8 cellular contexts compared by ENCODE assay signal in the genomic region with DNA sequence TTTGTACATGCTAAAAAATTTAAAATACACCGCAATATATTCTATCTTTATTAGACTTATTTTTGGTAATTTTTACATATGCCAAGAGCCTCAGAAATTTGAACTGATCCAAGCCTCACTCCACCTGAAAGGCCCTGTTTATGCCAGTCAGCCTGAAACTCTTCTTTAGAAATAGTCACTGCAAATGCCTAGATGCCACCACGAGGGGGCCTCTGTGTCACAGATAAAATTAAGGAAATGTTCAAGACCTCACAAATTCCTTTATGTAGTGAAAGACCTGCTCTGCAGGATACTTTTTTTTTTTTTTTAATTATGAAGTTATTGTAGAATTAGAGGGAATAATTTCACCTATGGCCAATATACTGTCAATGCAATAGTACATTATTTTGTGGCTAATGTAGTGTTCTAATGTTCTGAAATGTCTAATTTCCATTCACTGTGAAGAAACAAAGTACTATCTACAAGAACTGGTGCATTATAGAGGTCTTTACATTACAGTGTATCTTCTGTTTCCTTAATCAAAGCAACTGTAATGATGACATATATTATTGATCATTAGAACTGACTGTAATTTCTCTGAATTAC.
DNase-seq lines count a peak whose midpoint lies in the region; ATAC-seq and TF ChIP-seq lines count a peak whose summit lies in the region.

No MANE protein-coding gene starts in this region.

- TF ChIP-seq CTCF in mesothelial cell of epicardium (IDR thresholded peaks at IDR 0.05; ENCODE audit: unreplicated experiment): peak; percentile 75

- H3K9me3 Mint-ChIP-seq in mesothelial cell of epicardium: no peaks in the 10 kb centered on the region

- H3K27me3 Mint-ChIP-seq in mesothelial cell of epicardium (ENCODE audit: low read depth): peaks cover 10% of the 10 kb centered on the region

- no peak overlapping the region for H3K4me3 Mint-ChIP-seq in mesothelial cell of epicardium

- no peaks in the 10 kb centered on the region for H3K36me3 Mint-ChIP-seq in mesothelial cell of epicardium

- peaks cover 6% of the 10 kb centered on the region for H3K4me1 Mint-ChIP-seq in mesothelial cell of epicardium

- H3K27ac Mint-ChIP-seq in mesothelial cell of epicardium: peak overlapping the region; percentile 43

- DNase-seq in DMS153 (lab: John Stamatoyannopoulos, UW): peak; percentile 7
- no peak for DNase-seq in DMS153 treated with DMSO at 0.1 percent for 48 hours (lab: John Stamatoyannopoulos, UW; ENCODE audit: unreplicated experiment)
- peak; percentile 32 to 69 for DNase-seq in NCI-H446 (lab: John Stamatoyannopoulos, UW)
- peak; percentile 76 to 83 for DNase-seq in activated CD4-positive, alpha-beta T cell treated with anti-CD3 and anti-CD28 coated beads, Interleukin-2, amount 50 U/mL, for 48 hours
- DNase-seq in ecto neural progenitor cell (ENCODE audit: low spot score): peak; percentile 64
- DNase-seq in mesothelial cell of epicardium (ENCODE audit: low spot score in 2 of 2, unreplicated experiment in 2 of 2): peak; percentile 25 to 58
- peak; percentile 81 for DNase-seq in stimulated activated CD8-positive, alpha-beta memory T cell treated with anti-CD3 and anti-CD28 coated beads, Interleukin-4, amount 100 ng/mL, for 48 hours

- ATAC-seq in HG02852 (IDR thresholded peaks at IDR 0.05; ENCODE audit: unreplicated experiment): peak; percentile 41
